ENCODE assay signal across 20 cellular contexts in genomic region chr20:50040432-50041237, GRCh38. TPM values are rescaled to one million over a fixed set of nuclear protein-coding genes. Genes with fewer than 3 reads are reported as not detected.
DNase-seq lines count a peak whose midpoint lies in the region; ATAC-seq and TF ChIP-seq lines count a peak whose summit lies in the region.
"Had no signal": no experiment of that assay in that cellular context is flagged by ENCODE, and none has a peak within 500 bp of the region (broad histone marks: within the 10 kb centered on the region; RNA-seq: fewer than 3 reads in every experiment).

No MANE protein-coding gene starts in this region.

- H3K27me3 Mint-ChIP-seq in mesothelial cell of epicardium (ENCODE audit: low read depth) = no peaks in the 10 kb centered on the region
- no peaks in the 10 kb centered on the region for H3K27me3 Mint-ChIP-seq in stimulated activated naive B cell treated with anti-CD40 and anti-IgM and Interleukin-4, amounts not matched to agents 10 μg/mL and 1 μg/mL and 100 μg/mL, for 72 hours

- peak overlapping the region; percentile 68 for H3K27ac Mint-ChIP-seq in mesothelial cell of epicardium
- H3K27ac Mint-ChIP-seq in stimulated activated naive B cell treated with anti-CD40 and anti-IgM and Interleukin-4, amounts not matched to agents 10 μg/mL and 1 μg/mL and 100 μg/mL, for 72 hours = peak overlapping the region; percentile 93
- H3K27ac Mint-ChIP-seq: activated CD8-positive, alpha-beta memory T cell treated with anti-CD3 and anti-CD28 coated beads, Interleukin-2, amount 10 ng/mL, durations not matched to agents 7 days and 5 days had no signal

- H3K4me1 ChIP-seq in cardiac muscle cell (ENCODE audit: low read depth) = peaks cover 15% of the 10 kb centered on the region

- ATAC-seq in left ventricle myocardium superior (no peak), HG03025 (IDR thresholded peaks at IDR 0.05; ENCODE audit: low FRiP score, unreplicated experiment) (no peak), HG02610 (IDR thresholded peaks at IDR 0.05; ENCODE audit: unreplicated experiment) (no peak)
- no peak for ATAC-seq in stimulated activated naive B cell treated with anti-CD40 and anti-IgM and Interleukin-4, amounts not matched to agents 10 μg/mL and 1 μg/mL and 100 μg/mL, for 72 hours (replicated peaks)
- ATAC-seq: activated CD8-positive, alpha-beta memory T cell treated with anti-CD3 and anti-CD28 coated beads, Interleukin-2, amount 10 ng/mL, durations not matched to agents 7 days and 5 days; HCT116; left lobe of liver had no signal

- no peaks in the 10 kb centered on the region for H3K36me3 ChIP-seq in cardiac muscle cell
- no peaks in the 10 kb centered on the region for H3K36me3 ChIP-seq in WERI-Rb-1

- TF ChIP-seq CTCF in cardiac muscle cell (IDR thresholded peaks at IDR 0.05; ENCODE audit: low read depth, low read length) (no peak), WERI-Rb-1 (IDR thresholded peaks at IDR 0.05; ENCODE audit: low read depth, low read length) (no peak), mesothelial cell of epicardium (IDR thresholded peaks at IDR 0.05; ENCODE audit: unreplicated experiment) (no peak)

- peak overlapping the region; percentile 81 for H3K27ac ChIP-seq in cardiac muscle cell
- peak overlapping the region; percentile 49 for H3K27ac ChIP-seq in WERI-Rb-1
- H3K27ac ChIP-seq: C4-2B, RWPE1 had no signal

- intact Hi-C loops in left ventricle myocardium superior (cut with micrococcal nuclease) = no loop called here

- H3K9me3 ChIP-seq in cardiac muscle cell (ENCODE audit: low read depth) = no peaks in the 10 kb centered on the region
- H3K9me3 ChIP-seq in WERI-Rb-1 (ENCODE audit: severe bottlenecking) = no peaks in the 10 kb centered on the region

- H3K4me1 Mint-ChIP-seq in mesothelial cell of epicardium = peaks cover 9% of the 10 kb centered on the region
- peaks cover 17 to 35% of the 10 kb centered on the region in 2 donors for H3K4me1 Mint-ChIP-seq in stimulated activated naive B cell treated with anti-CD40 and anti-IgM and Interleukin-4, amounts not matched to agents 10 μg/mL and 1 μg/mL and 100 μg/mL, for 72 hours

- H3K4me3 ChIP-seq in cardiac muscle cell (no peak overlapping the region), WERI-Rb-1 (ENCODE audit: low read depth, low read length) (no peak overlapping the region)

- H3K36me3 Mint-ChIP-seq in mesothelial cell of epicardium = no peaks in the 10 kb centered on the region
- H3K36me3 Mint-ChIP-seq in stimulated activated naive B cell treated with anti-CD40 and anti-IgM and Interleukin-4, amounts not matched to agents 10 μg/mL and 1 μg/mL and 100 μg/mL, for 72 hours = peaks cover 0 to 4% of the 10 kb centered on the region in 2 donors
- H3K36me3 Mint-ChIP-seq: activated CD8-positive, alpha-beta memory T cell treated with anti-CD3 and anti-CD28 coated beads, Interleukin-2, amount 10 ng/mL, durations not matched to agents 7 days and 5 days had no signal

- H3K27me3 ChIP-seq in cardiac muscle cell = no peaks in the 10 kb centered on the region
- no peaks in the 10 kb centered on the region for H3K27me3 ChIP-seq in WERI-Rb-1 (ENCODE audit: insufficient read depth, low read depth, severe bottlenecking)

- no peaks in the 10 kb centered on the region for H3K9me3 Mint-ChIP-seq in mesothelial cell of epicardium
- H3K9me3 Mint-ChIP-seq in stimulated activated naive B cell treated with anti-CD40 and anti-IgM and Interleukin-4, amounts not matched to agents 10 μg/mL and 1 μg/mL and 100 μg/mL, for 72 hours = no peaks in the 10 kb centered on the region

- no peak overlapping the region for H3K4me3 Mint-ChIP-seq in mesothelial cell of epicardium
- peak overlapping the region; percentile 60 to 71 for H3K4me3 Mint-ChIP-seq in stimulated activated naive B cell treated with anti-CD40 and anti-IgM and Interleukin-4, amounts not matched to agents 10 μg/mL and 1 μg/mL and 100 μg/mL, for 72 hours
- H3K4me3 Mint-ChIP-seq: activated CD8-positive, alpha-beta memory T cell treated with anti-CD3 and anti-CD28 coated beads, Interleukin-2, amount 10 ng/mL, durations not matched to agents 7 days and 5 days had no signal

- no peak for DNase-seq in cardiac muscle cell (ENCODE audit: low read depth in 1 of 2, low spot score in 1 of 2)
- DNase-seq in left ventricle myocardium superior = no peak
- no peak for DNase-seq in WERI-Rb-1
- DNase-seq in mesothelial cell of epicardium (ENCODE audit: low spot score in 2 of 2, unreplicated experiment in 2 of 2) = no peak
- DNase-seq in stimulated activated naive B cell treated with anti-CD40 and anti-IgM and Interleukin-4, amounts not matched to agents 10 μg/mL and 1 μg/mL and 100 μg/mL, for 72 hours = no peak
- DNase-seq in A172 (ENCODE audit: low spot score) = no peak
- DNase-seq: activated CD8-positive, alpha-beta memory T cell treated with anti-CD3 and anti-CD28 coated beads, Interleukin-2, amount 10 ng/mL, durations not matched to agents 7 days and 5 days; cortex of kidney; DMS 273 treated with DMSO at 0.1 percent for 48 hours; KG1; NCI-H1048; NCI-H2081 treated with DMSO at 0.1 percent for 48 hours; NCI-H510A; T1000 had no signal

RNA-seq across cellular contexts. Expression of gene SNAI1, which starts 57.9 kb away (rescaled TPM):
- 6.3 and 13.4 TPM in 2 replicates for total RNA-seq in cardiac muscle cell
- 7.8 and 12.7 TPM in 2 replicates for polyA plus RNA-seq in cardiac muscle cell
- total RNA-seq in left ventricle myocardium superior = 0.82 TPM
- total RNA-seq in mesothelial cell of epicardium = 8.5 to 9.7 TPM (median 8.9 TPM) in 3 replicates
- total RNA-seq in A172 (2014; rRNA removed; shearing (Covaris generic)) = 0.62 and 2.6 TPM in 2 replicates
